Comparison of ENCODE assay signal across 10 cellular contexts in genomic region chr1:35243681-35244080, GRCh38. TPM values are rescaled to one million over a fixed set of nuclear protein-coding genes. Genes with fewer than 3 reads are reported as not detected.
A peak's percentile ranks its signal among the peaks of the same experiment; 100 is the strongest.
DNase-seq lines count a peak whose midpoint lies in the region; ATAC-seq, FAIRE-seq and TF ChIP-seq lines count a peak whose summit lies in the region.
"Had no signal": no experiment of that assay in that cellular context is flagged by ENCODE, and none has a peak within 500 bp of the region (broad histone marks: within the 10 kb centered on the region; RNA-seq: fewer than 3 reads in every experiment).

No MANE protein-coding gene starts in this region.

- H3K27me3 ChIP-seq in pancreas = no peaks in the 10 kb centered on the region
- H3K27me3 ChIP-seq: ascending aorta had no signal

- no peaks in the 10 kb centered on the region for H3K4me1 ChIP-seq in pancreas
- H3K4me1 ChIP-seq: ascending aorta had no signal

- H3K9me3 ChIP-seq in pancreas = no peaks in the 10 kb centered on the region
- H3K9me3 ChIP-seq: ascending aorta had no signal

- no peaks in the 10 kb centered on the region for H3K36me3 ChIP-seq in pancreas
- H3K36me3 ChIP-seq: ascending aorta had no signal

- 7 to 15% methylated on average over 1 of the region's 1 CpG for WGBS in pancreas, 2 donors

- H3K27ac ChIP-seq in pancreas = no peak overlapping the region
- H3K27ac ChIP-seq: ascending aorta had no signal

- intact Hi-C loops in pancreas (cut with DNase I) = no loop called here

- ATAC-seq in pancreas = peak in 3 of 4 donors; percentile 52 to 69 (median 65)
- no peak for ATAC-seq in GM18867 (IDR thresholded peaks at IDR 0.05; ENCODE audit: unreplicated experiment)

- FAIRE-seq in pancreas (lab: Jason Lieb, UNC) (no peak), GM19239 (lab: Jason Lieb, UNC) (no peak)

- DNase-seq in NCI-H2081 (lab: John Stamatoyannopoulos, UW) (peak; percentile 8 to 38), NCI-H2081 treated with DMSO at 0.1 percent for 48 hours (lab: John Stamatoyannopoulos, UW) (no peak), NCI-H2196 (lab: John Stamatoyannopoulos, UW; ENCODE audit: unreplicated experiment) (peak; percentile 46), amniotic epithelial cell (ENCODE audit: low read depth) (peak; percentile 16), pancreas (no peak), NCI-H1694 treated with DMSO at 0.1 percent for 48 hours (lab: John Stamatoyannopoulos, UW) (no peak), GM19239 (ENCODE audit: insufficient read length, low spot score) (no peak)
- DNase-seq: activated T-cell treated with anti-CD3 and anti-CD28 coated beads, Interleukin-2, amount 50 U/mL, for 1 hour had no signal

- TF ChIP-seq CTCF in pancreas (IDR thresholded peaks at IDR 0.05) = no peak

- H3K4me3 ChIP-seq in pancreas = no peak overlapping the region
- H3K4me3 ChIP-seq: ascending aorta had no signal

RNA-seq across cellular contexts. Expression of gene ZMYM4, which starts 24.8 kb away (rescaled TPM):
- 10 to 100 TPM; 17.2 to 31.1 (median 21.5) TPM for total RNA-seq in pancreas
- polyA plus RNA-seq in pancreas = 10 to 100 TPM; 10.5 to 12.7 TPM

RNA-seq across cellular contexts. Expression of gene SFPQ, which starts 50.7 kb away (rescaled TPM):
- 100 to 1,000 TPM in 2 of 6 donors, 10 to 100 TPM in 4; 63.4 to 112 (median 84.7) TPM for total RNA-seq in pancreas
- polyA plus RNA-seq in pancreas = 100 to 1,000 TPM; 190 to 267 TPM

Comparison
In these comparisons a context has a peak if more than half of its experiments do, and no peak if none do; other contexts are left out.
1. DNase-seq: peak in NCI-H2081 (2 of 2), NCI-H2196 (single experiment) and amniotic epithelial cell (single experiment); none in NCI-H2081 treated with DMSO at 0.1 percent for 48 hours (single experiment), pancreas (0 of 6), NCI-H1694 treated with DMSO at 0.1 percent for 48 hours (single experiment) and GM19239 (single experiment).